Comparison of ENCODE assay signal across 32 cellular contexts in the genomic region with DNA sequence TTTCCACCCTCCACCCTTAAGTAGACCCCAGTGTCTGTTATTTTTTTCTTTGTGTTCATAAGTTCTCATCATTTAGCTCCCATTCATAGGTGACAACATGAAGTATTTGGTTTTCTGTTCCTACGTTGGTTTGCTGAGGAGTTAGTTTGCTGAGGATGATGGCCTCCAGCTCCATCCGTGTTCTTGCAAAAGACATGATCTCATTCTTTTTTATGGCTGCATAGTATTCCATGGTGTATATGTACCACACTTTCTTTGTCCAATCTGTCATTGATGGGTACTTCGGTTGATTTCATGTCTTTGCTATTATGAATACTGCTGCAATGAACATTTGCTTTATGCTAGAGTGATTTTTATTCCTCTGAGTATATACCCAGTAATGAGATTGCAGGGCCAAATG.
DNase-seq lines count a peak whose midpoint lies in the region; ATAC-seq, FAIRE-seq and TF ChIP-seq lines count a peak whose summit lies in the region.
"Had no signal": no experiment of that assay in that cellular context is flagged by ENCODE, and none has a peak within 500 bp of the region (broad histone marks: within the 10 kb centered on the region; RNA-seq: fewer than 3 reads in every experiment).

No MANE protein-coding gene starts in this region.

- H3K9ac ChIP-seq in SK-N-SH (no peak overlapping the region), K562 (ENCODE audit: insufficient read depth in 1 of 2, low read depth in 2 of 2, low read length in 2 of 2) (no peak overlapping the region)
- H3K9ac ChIP-seq: BLaER1; BLaER1 treated with 17β-estradiol and CSF1 and Interleukin-3, amounts not matched to agents 10 nM and 100 nM had no signal

- WGBS in SK-N-SH (ENCODE audit: low lambda C conversion rate): 54% methylated on average over 3 of the region's 3 CpGs
- 0% methylated on average over 3 of the region's 3 CpGs for WGBS in K562 (ENCODE audit: insufficient coverage, low coverage, missing lambda C conversion rate)

- DNase-seq in SK-N-SH: no peak
- DNase-seq in K562 (ENCODE audit: extremely low read depth in 1 of 4, low spot score in 3 of 4): no peak
- DNase-seq in AG08395 (ENCODE audit: low spot score): no peak
- no peak for DNase-seq in COLO829 (ENCODE audit: low spot score)
- DNase-seq: 8988T; ACHN; AML-193; BE2C; C1 segment of cervical spinal cord; Caco-2; Calu3; CD4-positive, alpha-beta memory T cell; CD4-positive, alpha-beta T cell; CD4-positive, CD25-positive, alpha-beta regulatory T cell; CD8-positive, alpha-beta memory T cell; CD8-positive, alpha-beta T cell; COR-L47; DMS 273 treated with DMSO at 0.1 percent for 48 hours; DMS153; DMS53; DMS79; DMS79 treated with DMSO at 0.1 percent for 48 hours; DND-41; EL had no signal

- no peak for TF ChIP-seq POLR2A in K562 (conservative IDR thresholded peaks at IDR 0.05)

- no peaks in the 10 kb centered on the region for H3K36me3 ChIP-seq in SK-N-SH (replicated peaks in 1 of 2; ENCODE audit: control insufficient read depth in 1 of 2, insufficient read depth in 2 of 2, low read length in 1 of 2)
- no peaks in the 10 kb centered on the region for H3K36me3 ChIP-seq in HEK293 (ENCODE audit: control insufficient read depth in 2 of 2, insufficient read depth in 1 of 2, low read length in 2 of 2)
- no peaks in the 10 kb centered on the region for H3K36me3 ChIP-seq in K562 (ENCODE audit: control insufficient read depth, insufficient read depth, low read length)
- H3K36me3 ChIP-seq: BE2C; BLaER1; BLaER1 treated with 17β-estradiol and CSF1 and Interleukin-3, amounts not matched to agents 10 nM and 100 nM had no signal

- no peaks in the 10 kb centered on the region for H3K4me1 ChIP-seq in SK-N-SH (ENCODE audit: control insufficient read depth in 1 of 2, insufficient read depth in 2 of 2, low read depth in 1 of 2, low read length in 1 of 2)
- H3K4me1 ChIP-seq in HEK293 (ENCODE audit: control insufficient read depth, insufficient read depth, low read length): no peaks in the 10 kb centered on the region
- no peaks in the 10 kb centered on the region for H3K4me1 ChIP-seq in K562 (replicated peaks in 1 of 2; ENCODE audit: control insufficient read depth in 2 of 2, insufficient read depth in 2 of 2, low read length in 2 of 2)
- H3K4me1 ChIP-seq: A549, BE2C, BLaER1, Caco-2 had no signal

- TF ChIP-seq EP300 in SK-N-SH (IDR thresholded peaks at IDR 0.05; ENCODE audit: borderline replicate concordance in 1 of 2, low read depth in 1 of 2, low read length in 1 of 2) (no peak), K562 (IDR thresholded peaks at IDR 0.05; ENCODE audit: low read length) (no peak)

- no peak overlapping the region for H3K27ac ChIP-seq in SK-N-SH (ENCODE audit: low read depth in 2 of 2, low read length in 1 of 2)
- no peak overlapping the region for H3K27ac ChIP-seq in HEK293 (ENCODE audit: extremely low read depth, low read depth, low read length)
- H3K27ac ChIP-seq in K562 (ENCODE audit: extremely low read depth, low read depth, low read length): no peak overlapping the region
- H3K27ac ChIP-seq: 22Rv1; A549; BLaER1; BLaER1 treated with 17β-estradiol and CSF1 and Interleukin-3, amounts not matched to agents 10 nM and 100 nM; C4-2B had no signal

- H3K4me3 ChIP-seq in SK-N-SH (ENCODE audit: low read depth in 2 of 2, low read length in 1 of 2) (no peak overlapping the region), HEK293 (ENCODE audit: low read depth, low read length) (no peak overlapping the region), K562 (no peak overlapping the region)
- H3K4me3 ChIP-seq: A549; BLaER1; BLaER1 treated with 17β-estradiol and CSF1 and Interleukin-3, amounts not matched to agents 10 nM and 100 nM had no signal

- H3K9me3 ChIP-seq in SK-N-SH: no peaks in the 10 kb centered on the region
- H3K9me3 ChIP-seq in HEK293 (ENCODE audit: control insufficient read depth, insufficient read depth, low read depth, low read length): no peaks in the 10 kb centered on the region
- H3K9me3 ChIP-seq in K562 (replicated peaks; ENCODE audit: control insufficient read depth, insufficient read depth, low read depth, low read length): no peaks in the 10 kb centered on the region
- H3K9me3 ChIP-seq: A549, BE2C, BLaER1, Caco-2 had no signal

- in situ Hi-C loops in K562 (cut with MboI): no loop called here

- H3K79me2 ChIP-seq in SK-N-SH (ENCODE audit: insufficient read depth): no peaks in the 10 kb centered on the region
- H3K79me2 ChIP-seq in K562 (ENCODE audit: control insufficient read depth, insufficient read depth, low read length): no peaks in the 10 kb centered on the region

- intact Hi-C loops in K562 (cut with micrococcal nuclease): no loop called here

- H3K27me3 ChIP-seq in SK-N-SH (ENCODE audit: insufficient read depth) (no peaks in the 10 kb centered on the region), K562 (ENCODE audit: control insufficient read depth in 2 of 2, insufficient read depth in 2 of 2, low read length in 2 of 2) (no peaks in the 10 kb centered on the region)
- H3K27me3 ChIP-seq: BE2C; BLaER1; BLaER1 treated with 17β-estradiol and CSF1 and Interleukin-3, amounts not matched to agents 10 nM and 100 nM had no signal

- H3K9me1 ChIP-seq in K562 (ENCODE audit: control insufficient read depth, insufficient read depth, low read length): no peaks in the 10 kb centered on the region

- CTCF ChIA-PET in SK-N-SH (lab: Yijun Ruan, JAX): interaction anchor here (1.5 kb wide), 1 partner anchor 128 kb away, joined by 4 read pairs; no protein-coding TSS in a partner anchor
- CTCF ChIA-PET in HEK293 (lab: Yijun Ruan, JAX): interaction anchor here (0.6 to 1.5 kb wide), 6 partner anchors 17 to 614 kb away, joined by 3 to 9 read pairs (median 4); no protein-coding TSS in a partner anchor
- CTCF ChIA-PET in K562 (lab: Yijun Ruan, JAX; ENCODE audit: low intra/inter-chr PET ratio): no interaction called here

- TF ChIP-seq CTCF in SK-N-SH (IDR thresholded peaks at IDR 0.05) (no peak), HEK293 (tag by site-specific recombination; IDR thresholded peaks at IDR 0.05) (no peak), K562 (IDR thresholded peaks at IDR 0.05 in 2 of 3, conservative IDR thresholded peaks at IDR 0.05 in 1 of 3; ENCODE audit: insufficient read depth in 2 of 3, low read depth in 1 of 3, low read length in 3 of 3) (no peak)

- TF ChIP-seq RAD21 in SK-N-SH (IDR thresholded peaks at IDR 0.05; ENCODE audit: low read length) (no peak), K562 (CRISPR knock-in tag; conservative IDR thresholded peaks at IDR 0.05 in 1 of 2, IDR thresholded peaks at IDR 0.05 in 1 of 2) (no peak)

- no peaks in the 10 kb centered on the region for H3F3A ChIP-seq in SK-N-SH (replicated peaks; ENCODE audit: insufficient read depth)

- no peaks in the 10 kb centered on the region for H3K9me2 ChIP-seq in SK-N-SH

- H2AFZ ChIP-seq in SK-N-SH (ENCODE audit: low read depth): no peak overlapping the region
- H2AFZ ChIP-seq in K562 (ENCODE audit: low read depth, low read length): no peak overlapping the region

- H4K20me1 ChIP-seq in SK-N-SH (ENCODE audit: insufficient read depth) (no peaks in the 10 kb centered on the region), K562 (replicated peaks; ENCODE audit: control insufficient read depth, insufficient read depth, low read length) (no peaks in the 10 kb centered on the region)
- H4K20me1 ChIP-seq: BLaER1; BLaER1 treated with 17β-estradiol and CSF1 and Interleukin-3, amounts not matched to agents 10 nM and 100 nM had no signal

- FAIRE-seq in K562 (lab: Jason Lieb, UNC): no peak
- FAIRE-seq: A549, D721Med had no signal

- POLR2A ChIA-PET in SK-N-SH (lab: Yijun Ruan, JAX) (no interaction called here), HEK293 (lab: Yijun Ruan, JAX) (no interaction called here), K562 (lab: Yijun Ruan, JAX) (no interaction called here)

- ATAC-seq in SK-N-SH treated with all-trans-retinoic acid at 6 μM for 48 hours: no peak
- no peak for ATAC-seq in K562
- ATAC-seq: A549; CD8-positive, alpha-beta T cell had no signal

- H3K4me2 ChIP-seq in SK-N-SH: no peak overlapping the region
- H3K4me2 ChIP-seq in K562 (ENCODE audit: insufficient read depth, low read length): no peak overlapping the region
- H3K4me2 ChIP-seq: A549; BLaER1; BLaER1 treated with 17β-estradiol and CSF1 and Interleukin-3, amounts not matched to agents 10 nM and 100 nM had no signal

- BruUV-seq in K562 (replicated peaks; lab: Mats Ljungman, UMichigan): no TSS peak

TF ChIP-seq in SK-N-SH treated with all-trans-retinoic acid at 6 μM for 48 hours, 23 proteins besides CTCF, POLR2A, EP300 and RAD21:
- TF ChIP-seq OSR1 (CRISPR knock-in tag; IDR thresholded peaks at IDR 0.05) (no peak), ZNF8 (CRISPR knock-in tag; IDR thresholded peaks at IDR 0.05) (peak; percentile 43; the same call in 1 of the 2 replicates)

TF ChIP-seq in SK-N-SH, 30 proteins besides CTCF, POLR2A, EP300 and RAD21 (continues in another document):
- no peak for TF ChIP-seq MEF2A (IDR thresholded peaks at IDR 0.05; ENCODE audit: borderline replicate concordance, low read depth)
- TF ChIP-seq YY1 (IDR thresholded peaks at IDR 0.05; ENCODE audit: low read depth): no peak
- no peak for TF ChIP-seq SIN3A (IDR thresholded peaks at IDR 0.05; ENCODE audit: borderline replicate concordance, low read depth, low read length)
- no peak for TF ChIP-seq NFIC (IDR thresholded peaks at IDR 0.05; ENCODE audit: borderline replicate concordance)
- no peak for TF ChIP-seq TCF12 (IDR thresholded peaks at IDR 0.05)
- no peak for TF ChIP-seq GABPA (IDR thresholded peaks at IDR 0.05; ENCODE audit: low read depth)
- TF ChIP-seq JUND (IDR thresholded peaks at IDR 0.05): no peak

TF ChIP-seq in HEK293, 187 proteins besides CTCF, POLR2A, EP300 and RAD21:
- TF ChIP-seq SETDB1 (IDR thresholded peaks at IDR 0.05; ENCODE audit: insufficient read length, low read length) (no peak), ZNF777 (tag by site-specific recombination; IDR thresholded peaks at IDR 0.05; ENCODE audit: borderline replicate concordance) (no peak), ZNF341 (tag by site-specific recombination; IDR thresholded peaks at IDR 0.05; ENCODE audit: low read depth) (no peak), ZBTB17 (tag by site-specific recombination; IDR thresholded peaks at IDR 0.05) (no peak), ZNF146 (tag by site-specific recombination; IDR thresholded peaks at IDR 0.05) (peak; percentile 53; the same call in 1 of the 2 replicates)

TF ChIP-seq in K562, 482 proteins besides CTCF, POLR2A, EP300 and RAD21:
- TF ChIP-seq ZNF146 (CRISPR knock-in tag; IDR thresholded peaks at IDR 0.05; ENCODE audit: unreplicated experiment): peak; percentile 66
- TF ChIP-seq RBM25 (IDR thresholded peaks at IDR 0.05; ENCODE audit: low read depth, low read length, severe bottlenecking): peak; percentile 23
- TF ChIP-seq L3MBTL2 (IDR thresholded peaks at IDR 0.05): no peak
